ENCODE assay signal across 13 cellular contexts in genomic region chr3:5058463-5058862, GRCh38.
DNase-seq lines count a peak whose midpoint lies in the region; ATAC-seq and TF ChIP-seq lines count a peak whose summit lies in the region.
"Had no signal": no experiment of that assay in that cellular context is flagged by ENCODE, and none has a peak within 500 bp of the region (broad histone marks: within the 10 kb centered on the region; RNA-seq: fewer than 3 reads in every experiment).

No MANE protein-coding gene starts in this region.

- H3K27me3 ChIP-seq in kidney epithelial cell (ENCODE audit: control insufficient read depth, insufficient read depth, low read length): no peaks in the 10 kb centered on the region
- H3K27me3 ChIP-seq: ascending aorta, upper lobe of left lung had no signal

- no peak for DNase-seq in natural killer cell treated with Interleukin-12 subunit alpha and Interleukin-12 subunit beta and Interleukin-15 and Interleukin-18, amount 100 ng/mL, for 72 hours (ENCODE audit: low spot score)
- DNase-seq in natural killer cell: no peak
- DNase-seq in kidney epithelial cell (ENCODE audit: low read depth): peak; percentile 84
- DNase-seq in germinal center (ENCODE audit: low spot score): no peak
- no peak for DNase-seq in putamen (ENCODE audit: low spot score)
- no peak for DNase-seq in activated CD4-positive, CD25-positive, alpha-beta regulatory T cell treated with anti-CD3 and anti-CD28 coated beads, Interleukin-2, amount 50 U/mL, for 72 hours

- H3K27ac Mint-ChIP-seq in natural killer cell treated with Interleukin-12 subunit alpha and Interleukin-12 subunit beta and Interleukin-15 and Interleukin-18, amount 100 ng/mL, for 72 hours: peak overlapping the region; percentile 91 to 94
- H3K27ac Mint-ChIP-seq in natural killer cell: no peak overlapping the region
- peak overlapping the region in 4 of 5 experiments; percentile 38 to 72 (median 52) for H3K27ac Mint-ChIP-seq in brain

- no peaks in the 10 kb centered on the region for H3K9me3 Mint-ChIP-seq in natural killer cell treated with Interleukin-12 subunit alpha and Interleukin-12 subunit beta and Interleukin-15 and Interleukin-18, amount 100 ng/mL, for 72 hours
- H3K9me3 Mint-ChIP-seq in natural killer cell (no peaks in the 10 kb centered on the region), brain (peaks cover 0 to 3% (median 0%) of the 10 kb centered on the region in 5 experiments)
- H3K9me3 Mint-ChIP-seq: activated T-cell treated with anti-CD3 and anti-CD28 coated beads, Interleukin-2, amount 50 U/mL, for 4 hours; naive B cell had no signal

- TF ChIP-seq CTCF in natural killer cell (IDR thresholded peaks at IDR 0.05): no peak
- TF ChIP-seq CTCF in brain (conservative IDR thresholded peaks at IDR 0.05): no peak
- no peak for TF ChIP-seq CTCF in kidney epithelial cell (IDR thresholded peaks at IDR 0.05; ENCODE audit: insufficient read depth, low read length, poor library complexity, severe bottlenecking)

- H3K4me3 Mint-ChIP-seq in natural killer cell treated with Interleukin-12 subunit alpha and Interleukin-12 subunit beta and Interleukin-15 and Interleukin-18, amount 100 ng/mL, for 72 hours: peak overlapping the region; percentile 36
- H3K4me3 Mint-ChIP-seq in natural killer cell (no peak overlapping the region), brain (peak overlapping the region in 1 of 5 experiments; percentile 31)
- H3K4me3 Mint-ChIP-seq: activated T-cell treated with anti-CD3 and anti-CD28 coated beads, Interleukin-2, amount 50 U/mL, for 4 hours; naive B cell had no signal

- ATAC-seq in natural killer cell treated with Interleukin-12 subunit alpha and Interleukin-12 subunit beta and Interleukin-15 and Interleukin-18, amount 100 ng/mL, for 72 hours: no peak
- ATAC-seq in natural killer cell (no peak), GM21576 (IDR thresholded peaks at IDR 0.05; ENCODE audit: unreplicated experiment) (no peak)

- H3K36me3 ChIP-seq in kidney epithelial cell (ENCODE audit: control insufficient read depth, insufficient read depth, low read length): no peaks in the 10 kb centered on the region
- H3K36me3 ChIP-seq: ascending aorta, spleen, upper lobe of left lung had no signal

- H3K36me3 Mint-ChIP-seq in natural killer cell treated with Interleukin-12 subunit alpha and Interleukin-12 subunit beta and Interleukin-15 and Interleukin-18, amount 100 ng/mL, for 72 hours: peaks cover 6% of the 10 kb centered on the region
- H3K36me3 Mint-ChIP-seq in natural killer cell (no peaks in the 10 kb centered on the region), brain (no peaks in the 10 kb centered on the region)
- H3K36me3 Mint-ChIP-seq: naive B cell had no signal

- no peaks in the 10 kb centered on the region for H3K27me3 Mint-ChIP-seq in natural killer cell treated with Interleukin-12 subunit alpha and Interleukin-12 subunit beta and Interleukin-15 and Interleukin-18, amount 100 ng/mL, for 72 hours
- H3K27me3 Mint-ChIP-seq in natural killer cell (ENCODE audit: low read depth in 2 of 2) (peaks cover 4 to 7% of the 10 kb centered on the region in 2 donors), brain (peaks cover 5% of the 10 kb centered on the region)

- intact Hi-C loops in natural killer cell (cut with micrococcal nuclease): no loop called here

- peaks cover 63 to 67% of the 10 kb centered on the region in 2 donors for H3K4me1 Mint-ChIP-seq in natural killer cell treated with Interleukin-12 subunit alpha and Interleukin-12 subunit beta and Interleukin-15 and Interleukin-18, amount 100 ng/mL, for 72 hours (ENCODE audit: low read depth in 2 of 2)
- peaks cover 17 to 26% of the 10 kb centered on the region in 2 donors for H3K4me1 Mint-ChIP-seq in natural killer cell
- peaks cover 33% of the 10 kb centered on the region for H3K4me1 Mint-ChIP-seq in brain

- H3K4me3 ChIP-seq in kidney epithelial cell (ENCODE audit: low read depth, low read length): no peak overlapping the region
- H3K4me3 ChIP-seq: ascending aorta, spleen, upper lobe of left lung had no signal

Comparison
In these comparisons a context has a peak if more than half of its experiments do, and no peak if none do; other contexts are left out.
1. H3K27ac Mint-ChIP-seq: peak in natural killer cell treated with Interleukin-12 subunit alpha and Interleukin-12 subunit beta and Interleukin-15 and Interleukin-18, amount 100 ng/mL, for 72 hours (2 of 2) and brain (4 of 5); none in natural killer cell (0 of 2).